8 cellular contexts compared by ENCODE assay signal in genomic region chr2:241217320-241218031, GRCh38. TPM values are rescaled to one million over a fixed set of nuclear protein-coding genes. Genes with fewer than 3 reads are reported as not detected.
DNase-seq lines count a peak whose midpoint lies in the region; ATAC-seq, FAIRE-seq and TF ChIP-seq lines count a peak whose summit lies in the region.

No MANE protein-coding gene starts in this region.

- intact Hi-C loops in PC-3 (cut with micrococcal nuclease) (no loop called here), transverse colon (cut with DNase I; ENCODE audit: low total_unique reads) (no loop called here)

- no TSS peak for BruUV-seq in PC-3 (replicated peaks; lab: Mats Ljungman, UMichigan)

- H3K9me3 ChIP-seq in PC-3 (ENCODE audit: low read length) (no peaks in the 10 kb centered on the region), transverse colon (no peaks in the 10 kb centered on the region)

- TF ChIP-seq CTCF in GM06990 (IDR thresholded peaks at IDR 0.05; ENCODE audit: insufficient read depth, low read length, poor library complexity, severe bottlenecking) (peak; percentile 1), PC-3 (conservative IDR thresholded peaks at IDR 0.05; ENCODE audit: low read depth, low read length) (no peak), nephron (IDR thresholded peaks at IDR 0.05; ENCODE audit: unreplicated experiment in 3 of 3) (no peak), transverse colon (IDR thresholded peaks at IDR 0.05) (peak in 1 of 5 experiments; percentile 27)

- H3K79me2 ChIP-seq in PC-3 (ENCODE audit: low read length), result peaks cover 8% of the 10 kb centered on the region

- no peak overlapping the region for H3K27ac Mint-ChIP-seq in activated naive CD8-positive, alpha-beta T cell
- peak overlapping the region in 2 of 3 experiments; percentile 75 to 87 for H3K27ac Mint-ChIP-seq in nephron

- H3K4me1 Mint-ChIP-seq in activated naive CD8-positive, alpha-beta T cell (ENCODE audit: low read depth), result peaks cover 12% of the 10 kb centered on the region
- peaks cover 17% of the 10 kb centered on the region for H3K4me1 Mint-ChIP-seq in nephron

- ATAC-seq in HG02642 (IDR thresholded peaks at IDR 0.05; ENCODE audit: poor library complexity, unreplicated experiment) (peak; percentile 49), PC-3 (peak; percentile 65)

- no peaks in the 10 kb centered on the region for H3K4me1 ChIP-seq in PC-3 (ENCODE audit: insufficient read depth, low read length)
- H3K4me1 ChIP-seq in transverse colon, result peaks cover 7 to 18% (median 11%) of the 10 kb centered on the region in 4 donors

- no peaks in the 10 kb centered on the region for H4K20me1 ChIP-seq in PC-3 (ENCODE audit: low read length)

- in situ Hi-C loops in transverse colon (cut with MboI; ENCODE audit: low pct_ligation_motif_present in 1 of 4, low pct_unique_long_range_greater_than_20kb in 1 of 4, low sequenced_read_pairs in 3 of 4), result no loop called here

- H3K27me3 Mint-ChIP-seq in activated naive CD8-positive, alpha-beta T cell, result no peaks in the 10 kb centered on the region
- H3K27me3 Mint-ChIP-seq in nephron (ENCODE audit: low read depth), result peaks cover 9% of the 10 kb centered on the region

- H3K4me3 ChIP-seq in GM06990 (replicated peaks; ENCODE audit: low read depth, low read length) (peak overlapping the region; percentile 57), PC-3 (ENCODE audit: low read length) (peak overlapping the region; percentile 62), transverse colon (peak overlapping the region in 3 of 4 donors; percentile 6 to 48 (median 46))

- H3K36me3 ChIP-seq in GM06990 (ENCODE audit: control insufficient read depth, insufficient read depth, low read length) (no peaks in the 10 kb centered on the region), PC-3 (ENCODE audit: low read depth, low read length) (no peaks in the 10 kb centered on the region), transverse colon (no peaks in the 10 kb centered on the region)

- H3K27me3 ChIP-seq in GM06990 (replicated peaks; ENCODE audit: control insufficient read depth, insufficient read depth, low read length), result no peaks in the 10 kb centered on the region
- H3K27me3 ChIP-seq in PC-3 (ENCODE audit: low read length), result no peaks in the 10 kb centered on the region
- H3K27me3 ChIP-seq in transverse colon, result no peaks in the 10 kb centered on the region

- TF ChIP-seq POLR2A in transverse colon (IDR thresholded peaks at IDR 0.05), result no peak

- H3F3A ChIP-seq in PC-3 (ENCODE audit: low read length, unreplicated experiment), result no peaks in the 10 kb centered on the region

- no peaks in the 10 kb centered on the region for H3K36me3 Mint-ChIP-seq in activated naive CD8-positive, alpha-beta T cell
- H3K36me3 Mint-ChIP-seq in nephron (ENCODE audit: low read depth), result peaks cover 3% of the 10 kb centered on the region

- H3K4me2 ChIP-seq in PC-3 (ENCODE audit: low read length), result peak overlapping the region; percentile 77

- DNase-seq in GM06990 (ENCODE audit: extremely low read depth, insufficient read length) (peak; percentile 79), PC-3 (peak; percentile 33), frontal cortex (ENCODE audit: low spot score in 2 of 2) (peak; percentile 85 to 92), transverse colon (peak; percentile 68), NCI-H345 (lab: John Stamatoyannopoulos, UW) (no peak)

- peak overlapping the region; percentile 45; the same call in 1 of the 2 replicates for H2AFZ ChIP-seq in PC-3 (ENCODE audit: low read length)

- CTCF ChIA-PET in PC-3 (lab: Charles Lee), result interaction anchor here (0.6 kb wide), 1 partner anchor 37 kb away, joined by 3 read pairs; no protein-coding TSS in a partner anchor

- H3K9ac ChIP-seq in PC-3 (ENCODE audit: low read length), result peak overlapping the region; percentile 49

- 1% methylated on average over 31 of the region's 77 CpGs; no CpG with 5 or more reads in 1 of the 2 donors for WGBS in transverse colon (ENCODE audit: low coverage in 1 of 2), 2 donors

- no peaks in the 10 kb centered on the region for H3K9me2 ChIP-seq in PC-3 (replicated peaks; ENCODE audit: low read length)

- H3K27ac ChIP-seq in PC-3 (ENCODE audit: low read length) (peak overlapping the region; percentile 23; the same call in 1 of the 2 replicates), transverse colon (peak overlapping the region; percentile 80 to 85 (median 83))

- TF ChIP-seq EP300 in transverse colon (IDR thresholded peaks at IDR 0.05; ENCODE audit: low read depth), result no peak

- POLR2A ChIA-PET in PC-3 (lab: Charles Lee; ENCODE audit: unreplicated experiment), result no interaction called here

- H3K9me3 Mint-ChIP-seq in activated naive CD8-positive, alpha-beta T cell (ENCODE audit: low read depth), result no peaks in the 10 kb centered on the region
- no peaks in the 10 kb centered on the region for H3K9me3 Mint-ChIP-seq in nephron

- FAIRE-seq in frontal cortex (lab: Jason Lieb, UNC), result no peak

- H3K4me3 Mint-ChIP-seq in activated naive CD8-positive, alpha-beta T cell, result peak overlapping the region; percentile 70
- H3K4me3 Mint-ChIP-seq in nephron, result peak overlapping the region; percentile 77 to 83 (median 81)

RNA-seq across cellular contexts. Expression of gene ANO7, which starts 29.0 kb away (rescaled TPM):
- total RNA-seq in PC-3 (2014; rRNA removed) (2.6 and 2.9 TPM in 2 replicates), frontal cortex (0.41 TPM), transverse colon (100 to 1,000 TPM in 1 of 4 donors, 10 to 100 TPM in 3; 37.2 to 202 (median 71.0) TPM)
